Comparison of ENCODE assay signal across 8 cellular contexts in genomic region chr14:77067632-77068514, GRCh38. TPM values are rescaled to one million over a fixed set of nuclear protein-coding genes. Genes with fewer than 3 reads are reported as not detected.
DNase-seq lines count a peak whose midpoint lies in the region; ATAC-seq, FAIRE-seq and TF ChIP-seq lines count a peak whose summit lies in the region.

No MANE protein-coding gene starts in this region.

- no peak overlapping the region for H3K4me3 ChIP-seq in parathyroid adenoma (ENCODE audit: low read depth, low read length)

- DNase-seq in GM10248 (ENCODE audit: extremely low spot score) (peak; percentile 77), RWPE1 (ENCODE audit: low spot score) (peak; percentile 80), frontal cortex (ENCODE audit: low spot score in 2 of 2) (peak; percentile 38 to 70)
- DNase-seq in activated effector memory CD4-positive, alpha-beta T cell treated with anti-CD3 and anti-CD28 coated beads, Interleukin-2, amount 50 U/mL, for 16 hours = peak; percentile 83

- H3K36me3 ChIP-seq in parathyroid adenoma (ENCODE audit: control insufficient read depth, insufficient read depth, low read length) = no peaks in the 10 kb centered on the region

- peaks cover 20% of the 10 kb centered on the region for H3K4me1 ChIP-seq in parathyroid adenoma

- no peaks in the 10 kb centered on the region for H3K27me3 ChIP-seq in parathyroid adenoma (ENCODE audit: control insufficient read depth, insufficient read depth, low read length)

- peaks cover 2% of the 10 kb centered on the region for H3K79me2 ChIP-seq in parathyroid adenoma

- ATAC-seq in HG03039 (IDR thresholded peaks at IDR 0.05; ENCODE audit: unreplicated experiment) = no peak
- no peak for ATAC-seq in GM21360 (IDR thresholded peaks at IDR 0.05; ENCODE audit: unreplicated experiment)

- no peak for FAIRE-seq in frontal cortex (lab: Jason Lieb, UNC)

- no peak overlapping the region for H3K9ac ChIP-seq in parathyroid adenoma

- peak overlapping the region; percentile 56 for H2AFZ ChIP-seq in parathyroid adenoma

- POLR2A ChIA-PET in GM10248 (lab: Yijun Ruan, JAX) (no interaction called here), RWPE1 (lab: Yijun Ruan, JAX; ENCODE audit: low non-redundant PET) (no interaction called here)

- peak; percentile 94 for TF ChIP-seq CTCF in GM10248 (IDR thresholded peaks at IDR 0.05; ENCODE audit: control extremely low read depth, extremely low read depth, low read depth, missing control alignments)
- TF ChIP-seq CTCF in LNCAP (IDR thresholded peaks at IDR 0.05) = peak; percentile 96
- TF ChIP-seq CTCF in RWPE1 (conservative IDR thresholded peaks at IDR 0.05; ENCODE audit: low read depth) = peak; percentile 91
- TF ChIP-seq CTCF in parathyroid adenoma (IDR thresholded peaks at IDR 0.05) = peak; percentile 94

- H3K9me3 ChIP-seq in parathyroid adenoma (ENCODE audit: control insufficient read depth, low read length) = no peaks in the 10 kb centered on the region

- H3K27ac ChIP-seq in RWPE1 (peak overlapping the region; percentile 57), parathyroid adenoma (no peak overlapping the region)

- H3K4me2 ChIP-seq in parathyroid adenoma (ENCODE audit: low read length) = no peak overlapping the region

- CTCF ChIA-PET in GM10248 (lab: Yijun Ruan, JAX) (interaction anchor here (0.8 to 22.5 kb wide), 25 partner anchors 8 to 358 kb away, joined by 3 to 586 read pairs (median 6); no protein-coding TSS in a partner anchor), RWPE1 (lab: Yijun Ruan, JAX) (interaction anchor here (0.6 to 5.5 kb wide), 12 partner anchors 16 to 1545 kb away, joined by 3 to 81 read pairs (median 4); no protein-coding TSS in a partner anchor)

RNA-seq across cellular contexts. Expression of gene CIPC, which starts 30.2 kb away (rescaled TPM):
- 44.8 TPM for total RNA-seq in frontal cortex

RNA-seq across cellular contexts. Expression of gene IRF2BPL, which starts 39.4 kb away (rescaled TPM):
- total RNA-seq in frontal cortex = 68.9 TPM
